In genomic region chr5:82494942-82495341, GRCh38 we compare ENCODE assay signal across 18 cellular contexts.
A peak's percentile ranks its signal among the peaks of the same experiment; 100 is the strongest.
DNase-seq lines count a peak whose midpoint lies in the region; ATAC-seq, FAIRE-seq and TF ChIP-seq lines count a peak whose summit lies in the region.
"Had no signal": no experiment of that assay in that cellular context is flagged by ENCODE, and none has a peak within 500 bp of the region (broad histone marks: within the 10 kb centered on the region; RNA-seq: fewer than 3 reads in every experiment).

No MANE protein-coding gene starts in this region.

- RAD21 ChIA-PET in HCT116 (lab: Charles Lee; ENCODE audit: low non-redundant PET in 1 of 2, low total read pairs in 2 of 2, uncharacterized antibody in 2 of 2, unreplicated experiment in 2 of 2): interaction anchor here in 1 of 2 experiments (1.2 kb wide), 1 partner anchor 129 kb away, joined by 3 read pairs; no protein-coding TSS in a partner anchor

- H3K4me3 Mint-ChIP-seq in activated T-cell treated with anti-CD3 and anti-CD28 coated beads, Interleukin-2, amount 50 U/mL, for 4 hours: no peak overlapping the region
- H3K4me3 Mint-ChIP-seq: activated naive CD8-positive, alpha-beta T cell treated with anti-CD3 and anti-CD28 coated beads, Interleukin-2, amount 50 U/mL, for 24 hours; WTC11 had no signal

- TF ChIP-seq CTCF in HCT116 (IDR thresholded peaks at IDR 0.05 in 2 of 3, conservative IDR thresholded peaks at IDR 0.05 in 1 of 3; ENCODE audit: borderline replicate concordance in 1 of 3, insufficient read depth in 1 of 3, low read depth in 2 of 3, low read length in 2 of 3) (peak; percentile 23 to 47 (median 37); a peak in 4 of 6 replicates), bronchial epithelial cell (IDR thresholded peaks at IDR 0.05; ENCODE audit: insufficient read depth, low read length, severe bottlenecking) (peak; percentile 20)

- H3K27me3 ChIP-seq in HCT116 (ENCODE audit: insufficient read depth, low read length): no peaks in the 10 kb centered on the region
- no peaks in the 10 kb centered on the region for H3K27me3 ChIP-seq in bronchial epithelial cell (ENCODE audit: control insufficient read depth, insufficient read depth, low read length)
- H3K27me3 ChIP-seq: dorsolateral prefrontal cortex, transverse colon had no signal

- intact Hi-C loops in HCT116 (cut with micrococcal nuclease): no loop called here

- no peaks in the 10 kb centered on the region for H3K36me3 ChIP-seq in HCT116 (ENCODE audit: control insufficient read depth in 1 of 2, insufficient read depth in 2 of 2, low read length in 2 of 2)
- H3K36me3 ChIP-seq in bronchial epithelial cell (ENCODE audit: control insufficient read depth, insufficient read depth, low read length): no peaks in the 10 kb centered on the region
- H3K36me3 ChIP-seq: lower lobe of right lung, transverse colon had no signal

- H3K4me1 Mint-ChIP-seq in activated T-cell treated with anti-CD3 and anti-CD28 coated beads, Interleukin-2, amount 50 U/mL, for 4 hours (ENCODE audit: low read depth): no peaks in the 10 kb centered on the region
- H3K4me1 Mint-ChIP-seq: activated naive CD8-positive, alpha-beta T cell treated with anti-CD3 and anti-CD28 coated beads, Interleukin-2, amount 50 U/mL, for 24 hours; WTC11 had no signal

- DNase-seq in DMS53 treated with DMSO at 0.1 percent for 48 hours (lab: John Stamatoyannopoulos, UW; ENCODE audit: unreplicated experiment) (peak; percentile 6), HCT116 (ENCODE audit: low read depth, low spot score) (no peak), bronchial epithelial cell (ENCODE audit: low read depth) (peak; percentile 39), lung microvascular endothelial cell (ENCODE audit: low read depth in 2 of 2) (peak; percentile 34 to 46)
- no peak for DNase-seq in activated effector memory CD4-positive, alpha-beta T cell treated with Interleukin-2 at 50 U/mL for 16 hours
- no peak for DNase-seq in activated T-cell treated with anti-CD3 and anti-CD28 coated beads, Interleukin-2, amount 50 U/mL, for 4 hours
- no peak for DNase-seq in activated CD8-positive, alpha-beta memory T cell treated with anti-CD3 and anti-CD28 coated beads, Interleukin-2, amount 50 U/mL, for 4 hours
- DNase-seq: activated naive CD8-positive, alpha-beta T cell treated with anti-CD3 and anti-CD28 coated beads, Interleukin-2, amount 50 U/mL, for 24 hours; activated T-cell treated with anti-CD3 and anti-CD28 coated beads for 4 hours; dorsolateral prefrontal cortex; lower lobe of right lung; NCI-H1417; NCI-H774; transverse colon had no signal

- no peaks in the 10 kb centered on the region for H3K36me3 Mint-ChIP-seq in activated T-cell treated with anti-CD3 and anti-CD28 coated beads, Interleukin-2, amount 50 U/mL, for 4 hours (ENCODE audit: insufficient read depth)
- H3K36me3 Mint-ChIP-seq: WTC11 had no signal

- H3K9ac ChIP-seq in HCT116 (ENCODE audit: low read length): no peak overlapping the region

- no peak for FAIRE-seq in bronchial epithelial cell (lab: Jason Lieb, UNC)
- FAIRE-seq: H1 had no signal

- H3K9me2 ChIP-seq in HCT116 (ENCODE audit: insufficient read depth): no peaks in the 10 kb centered on the region

- no peak overlapping the region for H2AFZ ChIP-seq in HCT116 (ENCODE audit: low read depth, low read length, poor library complexity, severe bottlenecking)

- H3K4me1 ChIP-seq in HCT116 (ENCODE audit: control insufficient read depth in 1 of 2, insufficient read depth in 2 of 2, low read length in 2 of 2): no peaks in the 10 kb centered on the region
- H3K4me1 ChIP-seq: lower lobe of right lung had no signal

- CTCF ChIA-PET in HCT116 (lab: Charles Lee): interaction anchor here (0.8 to 1.3 kb wide), 4 partner anchors 17 to 130 kb away, joined by 3 to 4 read pairs (median 4); no protein-coding TSS in a partner anchor

- BruUV-seq in HCT116 (replicated peaks; lab: Mats Ljungman, UMichigan): no TSS peak

- no peaks in the 10 kb centered on the region for H3K9me3 Mint-ChIP-seq in activated T-cell treated with anti-CD3 and anti-CD28 coated beads, Interleukin-2, amount 50 U/mL, for 4 hours
- H3K9me3 Mint-ChIP-seq: activated naive CD8-positive, alpha-beta T cell treated with anti-CD3 and anti-CD28 coated beads, Interleukin-2, amount 50 U/mL, for 24 hours had no signal

- H3K79me2 ChIP-seq in HCT116 (ENCODE audit: insufficient read depth, low read length): no peaks in the 10 kb centered on the region

- H3K27me3 Mint-ChIP-seq in activated T-cell treated with anti-CD3 and anti-CD28 coated beads, Interleukin-2, amount 50 U/mL, for 4 hours (ENCODE audit: low read depth): peaks cover 3% of the 10 kb centered on the region

- H3K4me3 ChIP-seq in HCT116 (replicated peaks in 1 of 2; ENCODE audit: low read depth in 1 of 2, low read length in 2 of 2): no peak overlapping the region
- H3K4me3 ChIP-seq in bronchial epithelial cell (ENCODE audit: low read depth, low read length): no peak overlapping the region
- H3K4me3 ChIP-seq: dorsolateral prefrontal cortex, lower lobe of right lung, SK-N-MC, transverse colon had no signal

- no peaks in the 10 kb centered on the region; a peak in 1 of 4 replicates for H3K9me3 ChIP-seq in HCT116 (ENCODE audit: control insufficient read depth in 1 of 2, insufficient read depth in 1 of 2, low read depth in 1 of 2, low read length in 2 of 2)
- H3K9me3 ChIP-seq: lower lobe of right lung had no signal

- no peak overlapping the region for H3K27ac ChIP-seq in HCT116 (ENCODE audit: low read depth, low read length)
- H3K27ac ChIP-seq: dorsolateral prefrontal cortex, lower lobe of right lung, SK-N-MC, transverse colon had no signal

- POLR2A ChIA-PET in HCT116 (lab: Charles Lee): no interaction called here

- peak; percentile 52 for TF ChIP-seq RAD21 in HCT116 (IDR thresholded peaks at IDR 0.05; ENCODE audit: low read depth)

- H3K4me2 ChIP-seq in HCT116 (ENCODE audit: low read length): no peak overlapping the region

- peak; percentile 53; the same call in 1 of the 2 replicates for ATAC-seq in HCT116
- ATAC-seq in activated T-cell treated with anti-CD3 and anti-CD28 coated beads, Interleukin-2, amount 50 U/mL, for 4 hours: no peak
- ATAC-seq in HG03039 (IDR thresholded peaks at IDR 0.05; ENCODE audit: unreplicated experiment): no peak
- ATAC-seq: activated naive CD8-positive, alpha-beta T cell treated with anti-CD3 and anti-CD28 coated beads, Interleukin-2, amount 50 U/mL, for 24 hours; WTC11 had no signal

- no peak for TF ChIP-seq POLR2A in HCT116 (IDR thresholded peaks at IDR 0.05; ENCODE audit: borderline replicate concordance, extremely low read depth, insufficient read depth, insufficient read length)

- no peaks in the 10 kb centered on the region for H4K20me1 ChIP-seq in HCT116 (ENCODE audit: insufficient read depth)

TF ChIP-seq in HCT116, 20 proteins besides CTCF, POLR2A, EP300 and RAD21 (continues in another document):
- TF ChIP-seq SIN3A (IDR thresholded peaks at IDR 0.05; ENCODE audit: low read depth): no peak
- TF ChIP-seq EGR1 (IDR thresholded peaks at IDR 0.05; ENCODE audit: low read depth): no peak
- no peak for TF ChIP-seq EZH2 (IDR thresholded peaks at IDR 0.05)
- TF ChIP-seq POLR2AphosphoS5 (IDR thresholded peaks at IDR 0.05; ENCODE audit: low read depth, low read length): no peak
- no peak for TF ChIP-seq ELF1 (IDR thresholded peaks at IDR 0.05; ENCODE audit: borderline replicate concordance, low read depth)
- no peak for TF ChIP-seq CEBPB (IDR thresholded peaks at IDR 0.05; ENCODE audit: low read depth)
- no peak for TF ChIP-seq SRF (IDR thresholded peaks at IDR 0.05; ENCODE audit: low read depth)
- TF ChIP-seq, protein P1, sequence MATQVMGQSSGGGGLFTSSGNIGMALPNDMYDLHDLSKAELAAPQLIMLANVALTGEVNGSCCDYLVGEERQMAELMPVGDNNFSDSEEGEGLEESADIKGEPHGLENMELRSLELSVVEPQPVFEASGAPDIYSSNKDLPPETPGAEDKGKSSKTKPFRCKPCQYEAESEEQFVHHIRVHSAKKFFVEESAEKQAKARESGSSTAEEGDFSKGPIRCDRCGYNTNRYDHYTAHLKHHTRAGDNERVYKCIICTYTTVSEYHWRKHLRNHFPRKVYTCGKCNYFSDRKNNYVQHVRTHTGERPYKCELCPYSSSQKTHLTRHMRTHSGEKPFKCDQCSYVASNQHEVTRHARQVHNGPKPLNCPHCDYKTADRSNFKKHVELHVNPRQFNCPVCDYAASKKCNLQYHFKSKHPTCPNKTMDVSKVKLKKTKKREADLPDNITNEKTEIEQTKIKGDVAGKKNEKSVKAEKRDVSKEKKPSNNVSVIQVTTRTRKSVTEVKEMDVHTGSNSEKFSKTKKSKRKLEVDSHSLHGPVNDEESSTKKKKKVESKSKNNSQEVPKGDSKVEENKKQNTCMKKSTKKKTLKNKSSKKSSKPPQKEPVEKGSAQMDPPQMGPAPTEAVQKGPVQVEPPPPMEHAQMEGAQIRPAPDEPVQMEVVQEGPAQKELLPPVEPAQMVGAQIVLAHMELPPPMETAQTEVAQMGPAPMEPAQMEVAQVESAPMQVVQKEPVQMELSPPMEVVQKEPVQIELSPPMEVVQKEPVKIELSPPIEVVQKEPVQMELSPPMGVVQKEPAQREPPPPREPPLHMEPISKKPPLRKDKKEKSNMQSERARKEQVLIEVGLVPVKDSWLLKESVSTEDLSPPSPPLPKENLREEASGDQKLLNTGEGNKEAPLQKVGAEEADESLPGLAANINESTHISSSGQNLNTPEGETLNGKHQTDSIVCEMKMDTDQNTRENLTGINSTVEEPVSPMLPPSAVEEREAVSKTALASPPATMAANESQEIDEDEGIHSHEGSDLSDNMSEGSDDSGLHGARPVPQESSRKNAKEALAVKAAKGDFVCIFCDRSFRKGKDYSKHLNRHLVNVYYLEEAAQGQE (IDR thresholded peaks at IDR 0.05; ENCODE audit: low read depth): no peak
- no peak for TF ChIP-seq CBX3 (IDR thresholded peaks at IDR 0.05; ENCODE audit: low read depth)
- no peak for TF ChIP-seq FOSL1 (IDR thresholded peaks at IDR 0.05; ENCODE audit: low read depth)
- TF ChIP-seq ATF3 (IDR thresholded peaks at IDR 0.05): no peak
- no peak for TF ChIP-seq EZH2phosphoT487 (IDR thresholded peaks at IDR 0.05; ENCODE audit: borderline replicate concordance)
- TF ChIP-seq MAX (IDR thresholded peaks at IDR 0.05): no peak
- TF ChIP-seq JUND (IDR thresholded peaks at IDR 0.05): no peak
- TF ChIP-seq ZFX (IDR thresholded peaks at IDR 0.05): no peak
- no peak for TF ChIP-seq TCF7L2 (IDR thresholded peaks at IDR 0.05; ENCODE audit: borderline replicate concordance, extremely low read depth, insufficient read depth, insufficient read length)
- TF ChIP-seq ZNF274 (IDR thresholded peaks at IDR 0.05; ENCODE audit: low read depth, low read length): no peak
- TF ChIP-seq SP1 (IDR thresholded peaks at IDR 0.05; ENCODE audit: low read depth): no peak

Comparison
In these comparisons a context has a peak if more than half of its experiments do, and no peak if none do; other contexts are left out.
1. DNase-seq: peak in DMS53 treated with DMSO at 0.1 percent for 48 hours (single experiment), bronchial epithelial cell (single experiment) and lung microvascular endothelial cell (2 of 2); none in HCT116 (single experiment), activated effector memory CD4-positive, alpha-beta T cell treated with Interleukin-2 at 50 U/mL for 16 hours (single experiment), activated T-cell treated with anti-CD3 and anti-CD28 coated beads, Interleukin-2, amount 50 U/mL, for 4 hours (single experiment) and activated CD8-positive, alpha-beta memory T cell treated with anti-CD3 and anti-CD28 coated beads, Interleukin-2, amount 50 U/mL, for 4 hours (single experiment).